Comparison of ENCODE assay signal across 14 cellular contexts in genomic region chr6:128505603-128506002, GRCh38.
"Had no signal": no experiment of that assay in that cellular context is flagged by ENCODE, and none has a peak within 500 bp of the region (broad histone marks: within the 10 kb centered on the region; RNA-seq: fewer than 3 reads in every experiment).

No MANE protein-coding gene starts in this region.

- DNase-seq: activated CD4-positive, alpha-beta T cell treated with anti-CD3 and anti-CD28 coated beads, Interleukin-2, amount 50 U/mL, for 48 hours; activated CD8-positive, alpha-beta memory T cell treated with anti-CD3 and anti-CD28 coated beads, Interleukin-2, amount 10 ng/mL, durations not matched to agents 7 days and 5 days; activated gamma-delta T cell; activated naive CD8-positive, alpha-beta T cell treated with anti-CD3 and anti-CD28 coated beads, Interleukin-2, amount 10 ng/mL, durations not matched to agents 7 days and 5 days; activated T-cell treated with anti-CD3 and anti-CD28 coated beads, Interleukin-2, amount 50 U/mL, for 4 hours; anterior cingulate cortex; hippocampal formation; natural killer cell; stimulated activated CD4-positive, alpha-beta T cell treated with anti-CD3 and anti-CD28 coated beads, Interleukin-2, amount 100 ng/mL, for 48 hours; stimulated activated naive CD8-positive, alpha-beta T cell treated with anti-CD3 and anti-CD28 coated beads, Interleukin-15, Interleukin-2, amounts not matched to agents 100 U/mL and 50 U/mL, for 24 hours; SW 1271 had no signal

- H3K4me3 ChIP-seq: breast epithelium, lung had no signal

- H3K36me3 ChIP-seq: breast epithelium had no signal

- H3K9me3 ChIP-seq: breast epithelium had no signal

- ATAC-seq: activated CD4-positive, CD25-positive, alpha-beta regulatory T cell treated with anti-CD3 and anti-CD28 coated beads, Interleukin-2, amount 50 U/mL, for 24 hours; activated CD8-positive, alpha-beta memory T cell treated with anti-CD3 and anti-CD28 coated beads, Interleukin-2, amount 10 ng/mL, durations not matched to agents 7 days and 5 days; activated T-cell treated with anti-CD3 and anti-CD28 coated beads, Interleukin-2, amount 50 U/mL, for 4 hours; natural killer cell; stimulated activated naive CD8-positive, alpha-beta T cell treated with anti-CD3 and anti-CD28 coated beads, Interleukin-15, Interleukin-2, amounts not matched to agents 100 U/mL and 50 U/mL, for 24 hours had no signal

- H3K27ac ChIP-seq: breast epithelium had no signal

- H3K27me3 ChIP-seq: breast epithelium had no signal
